Comparison of ENCODE assay signal across 8 cellular contexts in the genomic region with DNA sequence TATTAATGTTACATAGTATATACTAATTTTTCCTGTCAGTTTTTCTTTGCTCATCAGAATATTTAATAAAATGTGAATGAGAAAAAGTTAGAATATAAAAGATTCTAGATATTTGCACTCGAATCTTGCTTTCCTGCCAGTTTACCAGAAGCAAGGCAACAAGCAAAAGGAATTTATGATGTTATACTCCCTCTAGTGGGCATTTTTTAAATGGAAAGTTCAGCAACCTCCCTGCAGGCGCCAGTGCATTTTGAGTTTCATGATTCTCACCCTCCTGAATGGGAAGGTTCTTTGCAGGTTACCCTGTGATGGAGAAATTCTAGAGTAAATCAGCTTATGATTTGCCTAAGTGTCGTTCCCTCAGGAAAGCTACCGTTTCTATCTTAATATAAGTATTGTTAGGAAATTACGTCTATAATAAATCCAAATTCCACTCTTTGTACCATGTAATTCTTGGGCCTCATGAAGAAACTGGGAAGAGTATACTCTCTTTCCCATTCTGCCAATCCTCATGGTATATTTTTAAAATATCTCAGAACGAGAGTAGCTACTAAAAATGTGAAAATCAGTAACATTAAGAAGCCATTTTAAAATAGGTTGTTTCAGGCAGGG.
DNase-seq lines count a peak whose midpoint lies in the region; ATAC-seq and TF ChIP-seq lines count a peak whose summit lies in the region.

No MANE protein-coding gene starts in this region.

- H3K9me3 ChIP-seq in uterus: no peaks in the 10 kb centered on the region

- DNase-seq in ELR (ENCODE audit: low read depth) (peak; percentile 81), HL-60 (ENCODE audit: low read depth in 1 of 2, low spot score in 1 of 2) (peak in 1 of 2 experiments; percentile 23), NCI-H774 (lab: John Stamatoyannopoulos, UW) (peak; percentile 48), brain microvascular endothelial cell (peak; percentile 25), kidney tubule cell (ENCODE audit: low spot score) (peak; percentile 70), uterus (no peak)
- DNase-seq in activated effector memory CD4-positive, alpha-beta T cell treated with anti-CD3 and anti-CD28 coated beads, Interleukin-2, amount 50 U/mL, for 16 hours: no peak

- TF ChIP-seq CTCF in HL-60 (IDR thresholded peaks at IDR 0.05; ENCODE audit: insufficient read depth, low read length) (peak; percentile 13), brain microvascular endothelial cell (IDR thresholded peaks at IDR 0.05; ENCODE audit: low read depth, low read length, missing control alignments) (peak; percentile 70), uterus (IDR thresholded peaks at IDR 0.05) (peak; percentile 74 to 83 (median 78))

- TF ChIP-seq POLR2A in uterus (IDR thresholded peaks at IDR 0.05): no peak

- H3K27me3 ChIP-seq in HL-60 (ENCODE audit: insufficient read depth, poor library complexity, severe bottlenecking): no peaks in the 10 kb centered on the region
- no peaks in the 10 kb centered on the region for H3K27me3 ChIP-seq in brain microvascular endothelial cell (replicated peaks)
- H3K27me3 ChIP-seq in uterus: no peaks in the 10 kb centered on the region

- no peak overlapping the region for H3K27ac ChIP-seq in HL-60 (replicated peaks)
- H3K27ac ChIP-seq in brain microvascular endothelial cell: no peak overlapping the region
- no peak overlapping the region for H3K27ac ChIP-seq in uterus

- no peaks in the 10 kb centered on the region for H3K4me1 ChIP-seq in uterus

- no peaks in the 10 kb centered on the region for H3K36me3 ChIP-seq in brain microvascular endothelial cell (replicated peaks)
- H3K36me3 ChIP-seq in uterus: no peaks in the 10 kb centered on the region

- peak; percentile 71 for ATAC-seq in GM21447 (IDR thresholded peaks at IDR 0.05; ENCODE audit: unreplicated experiment)

- H3K4me3 ChIP-seq in HL-60 (replicated peaks; ENCODE audit: insufficient read depth, low read length): no peak overlapping the region
- no peak overlapping the region for H3K4me3 ChIP-seq in brain microvascular endothelial cell (ENCODE audit: low read depth, low read length)
- no peak overlapping the region for H3K4me3 ChIP-seq in uterus

- in situ Hi-C loops in brain microvascular endothelial cell (cut with HindIII; ENCODE audit: low pct_ligation_motif_present, low sequenced_read_pairs): no loop called here

- intact Hi-C loops in uterus (cut with DNase I; ENCODE audit: low total_unique reads): no loop called here

Comparison
In these comparisons a context has a peak if more than half of its experiments do, and no peak if none do; other contexts are left out.
1. DNase-seq: peak in ELR (single experiment), NCI-H774 (single experiment), brain microvascular endothelial cell (single experiment) and kidney tubule cell (single experiment); none in uterus (0 of 2) and activated effector memory CD4-positive, alpha-beta T cell treated with anti-CD3 and anti-CD28 coated beads, Interleukin-2, amount 50 U/mL, for 16 hours (single experiment).
2. CTCF ChIP-seq: peak in every context shown above with its lines; median percentile 78 in uterus; 70 in brain microvascular endothelial cell; 13 in HL-60.